8 cellular contexts compared by ENCODE assay signal in genomic region chr9:122263699-122264349, GRCh38. TPM values are rescaled to one million over a fixed set of nuclear protein-coding genes. Genes with fewer than 3 reads are reported as not detected.
DNase-seq lines count a peak whose midpoint lies in the region; ATAC-seq and TF ChIP-seq lines count a peak whose summit lies in the region.

No MANE protein-coding gene starts in this region.

- H3K9me3 Mint-ChIP-seq in T-cell = no peaks in the 10 kb centered on the region

- TF ChIP-seq CTCF in fibroblast of the aortic adventitia (IDR thresholded peaks at IDR 0.05; ENCODE audit: insufficient read depth, low read length) = no peak

- peak overlapping the region; percentile 97 to 98 for H3K27ac Mint-ChIP-seq in T-cell

- peaks cover 22% of the 10 kb centered on the region for H3K4me1 ChIP-seq in rectal smooth muscle tissue (ENCODE audit: control insufficient read depth, insufficient read depth, low read length)

- H3K4me3 ChIP-seq in fibroblast of the aortic adventitia (ENCODE audit: low read depth, low read length) (peak overlapping the region; percentile 81), rectal smooth muscle tissue (ENCODE audit: low read length) (peak overlapping the region; percentile 75)

- POLR2A ChIA-PET in T-cell (lab: Charles Lee) = interaction anchor here (0.7 to 0.8 kb wide), 2 partner anchors 9 to 1070 kb away, joined by 3 read pairs; no protein-coding TSS in a partner anchor

- ATAC-seq in T-cell (replicated peaks in 1 of 4) (peak in 1 of 4 experiments; percentile 1), HG02970 (IDR thresholded peaks at IDR 0.05; ENCODE audit: low FRiP score, unreplicated experiment) (no peak)

- CTCF ChIA-PET in T-cell (lab: Charles Lee) = interaction anchor here in 1 of 2 donors (1.9 kb wide), 1 partner anchor 165 kb away, joined by 7 read pairs; no protein-coding TSS in a partner anchor

- H3K4me3 Mint-ChIP-seq in T-cell = peak overlapping the region; percentile 95 to 99 (median 98)

- peak overlapping the region; percentile 90 for H3K27ac ChIP-seq in rectal smooth muscle tissue (ENCODE audit: low read depth, low read length)

- H3K27me3 Mint-ChIP-seq in T-cell = no peaks in the 10 kb centered on the region

- peaks cover 6% of the 10 kb centered on the region for H3K36me3 ChIP-seq in rectal smooth muscle tissue (ENCODE audit: control insufficient read depth, insufficient read depth, low read length)

- peaks cover 18% of the 10 kb centered on the region for H3K36me3 Mint-ChIP-seq in T-cell

- peak overlapping the region; percentile 10 for H3K9ac ChIP-seq in rectal smooth muscle tissue (ENCODE audit: low read length)

- DNase-seq in NCI-H146 (lab: John Stamatoyannopoulos, UW) (peak; percentile 0), NCI-H146 treated with DMSO at 0.1 percent for 48 hours (lab: John Stamatoyannopoulos, UW; ENCODE audit: unreplicated experiment) (no peak), T-cell (no peak), fibroblast of the aortic adventitia (ENCODE audit: low read depth) (peak; percentile 34), SK-N-DZ (ENCODE audit: low spot score) (no peak), superior temporal gyrus (ENCODE audit: extremely low spot score) (no peak)

- H3K27me3 ChIP-seq in rectal smooth muscle tissue (ENCODE audit: control insufficient read depth, insufficient read depth, low read length) = no peaks in the 10 kb centered on the region

- H3K4me1 Mint-ChIP-seq in T-cell = peaks cover 67 to 70% (median 69%) of the 10 kb centered on the region in 3 donors

RNA-seq across cellular contexts. Expression of gene RBM18, which starts 0.8 kb away (rescaled TPM):
- total RNA-seq in T-cell (10 to 100 TPM; 15.8 to 19.9 (median 17.5) TPM), fibroblast of the aortic adventitia (ENCODE audit: low replicate concordance) (4.3 and 13.0 TPM in 2 replicates)
- 14.4 and 15.4 TPM in 2 replicates for polyA plus RNA-seq in SK-N-DZ (2014; cell fraction: cytosol; rRNA removed)
- polyA plus RNA-seq in SK-N-DZ (2014; cell fraction: nucleus; rRNA removed) = 15.1 and 25.7 TPM in 2 replicates

RNA-seq across cellular contexts. Expression of gene MRRF, which starts 0.9 kb away (rescaled TPM):
- total RNA-seq in T-cell = 10 to 100 TPM; 27.7 to 34.1 (median 29.1) TPM
- total RNA-seq in fibroblast of the aortic adventitia (ENCODE audit: low replicate concordance) = 40.0 and 43.2 TPM in 2 replicates
- polyA plus RNA-seq in SK-N-DZ (2014; cell fraction: cytosol; rRNA removed) = 53.6 and 62.6 TPM in 2 replicates
- polyA plus RNA-seq in SK-N-DZ (2014; cell fraction: nucleus; rRNA removed) = 93.9 and 107 TPM in 2 replicates

RNA-seq across cellular contexts. Expression of gene LHX6, which starts 35.1 kb away (rescaled TPM):
- total RNA-seq in T-cell = not detected
- total RNA-seq in fibroblast of the aortic adventitia (ENCODE audit: low replicate concordance) = not detected in 2 replicates
- polyA plus RNA-seq in SK-N-DZ (2014; cell fraction: cytosol; rRNA removed) = 6.0 and 7.8 TPM in 2 replicates
- 5.3 and 7.8 TPM in 2 replicates for polyA plus RNA-seq in SK-N-DZ (2014; cell fraction: nucleus; rRNA removed)

Comparison
In these comparisons a context has a peak if more than half of its experiments do, and no peak if none do; other contexts are left out.
1. DNase-seq: peak in NCI-H146 (single experiment) and fibroblast of the aortic adventitia (single experiment); none in NCI-H146 treated with DMSO at 0.1 percent for 48 hours (single experiment), T-cell (0 of 34), SK-N-DZ (single experiment) and superior temporal gyrus (single experiment).